Comparison of ENCODE assay signal across 9 cellular contexts in genomic region chr10:3755440-3756359, GRCh38. TPM values are rescaled to one million over a fixed set of nuclear protein-coding genes. Genes with fewer than 3 reads are reported as not detected.
A peak's percentile ranks its signal among the peaks of the same experiment; 100 is the strongest.
DNase-seq lines count a peak whose midpoint lies in the region; ATAC-seq, FAIRE-seq and TF ChIP-seq lines count a peak whose summit lies in the region.
"Had no signal": no experiment of that assay in that cellular context is flagged by ENCODE, and none has a peak within 500 bp of the region (broad histone marks: within the 10 kb centered on the region; RNA-seq: fewer than 3 reads in every experiment).

No MANE protein-coding gene starts in this region.

- no peaks in the 10 kb centered on the region for H3K79me2 ChIP-seq in GM23338 (replicated peaks; ENCODE audit: insufficient read depth)

- H3K4me3 Mint-ChIP-seq in Calu3 (ENCODE audit: low read depth, unreplicated experiment) (peak overlapping the region; percentile 22), GM23338 (no peak overlapping the region)

- TSS peak; percentile 83 for BruUV-seq in Calu3 (replicated peaks; lab: Mats Ljungman, UMichigan)

- peaks cover 42% of the 10 kb centered on the region for H3K4me1 Mint-ChIP-seq in Calu3 (ENCODE audit: low read depth, unreplicated experiment)
- H3K4me1 Mint-ChIP-seq in GM23338: no peaks in the 10 kb centered on the region

- H3K27me3 ChIP-seq in esophagus squamous epithelium (no peaks in the 10 kb centered on the region), pancreas (no peaks in the 10 kb centered on the region), GM23338 (ENCODE audit: insufficient read depth) (no peaks in the 10 kb centered on the region)

- no peaks in the 10 kb centered on the region for H3K9me3 ChIP-seq in esophagus squamous epithelium
- H3K9me3 ChIP-seq in pancreas: no peaks in the 10 kb centered on the region

- TF ChIP-seq POLR2A in esophagus squamous epithelium (IDR thresholded peaks at IDR 0.05): no peak

- CTCF ChIA-PET in Calu3 (lab: Charles Lee): interaction anchor here (0.6 to 1.6 kb wide), 8 partner anchors 9 to 558 kb away, joined by 3 to 9 read pairs (median 4); no protein-coding TSS in a partner anchor

- 0 out of 2 replicates have a peak, but pooled peaks cover 9% of the 10 kb centered on the region for H3K9me2 ChIP-seq in GM23338 (ENCODE audit: insufficient read depth)

- H3K4me3 ChIP-seq in esophagus squamous epithelium (no peak overlapping the region), pancreas (no peak overlapping the region), GM23338 (no peak overlapping the region)

- H2AFZ ChIP-seq in GM23338: no peak overlapping the region

- H3K9me3 Mint-ChIP-seq in Calu3 (ENCODE audit: low read depth, unreplicated experiment) (no peaks in the 10 kb centered on the region), GM23338 (no peaks in the 10 kb centered on the region)

- intact Hi-C loops in Calu3 (cut with micrococcal nuclease; ENCODE audit: unreplicated experiment) (loop anchor here (5.0 to 10.0 kb wide), 3 partner anchors 71 to 288 kb away; no protein-coding TSS in a partner anchor), esophagus squamous epithelium (cut with DNase I) (no loop called here), pancreas (cut with DNase I) (no loop called here)

- no peaks in the 10 kb centered on the region for H3F3A ChIP-seq in GM23338 (replicated peaks; ENCODE audit: low read depth)

- no peaks in the 10 kb centered on the region for H4K20me1 ChIP-seq in GM23338 (replicated peaks; ENCODE audit: insufficient read depth)

- TF ChIP-seq CTCF in Calu3 (IDR thresholded peaks at IDR 0.05; ENCODE audit: unreplicated experiment) (no peak), esophagus squamous epithelium (IDR thresholded peaks at IDR 0.05) (no peak), pancreas (IDR thresholded peaks at IDR 0.05) (no peak), GM23338 (conservative IDR thresholded peaks at IDR 0.05; ENCODE audit: low read depth in 2 of 2) (no peak)

- peak overlapping the region; percentile 86 for H3K27ac Mint-ChIP-seq in Calu3 (ENCODE audit: unreplicated experiment)
- no peak overlapping the region for H3K27ac Mint-ChIP-seq in GM23338

- H3K36me3 ChIP-seq in esophagus squamous epithelium: no peaks in the 10 kb centered on the region
- H3K36me3 ChIP-seq in pancreas: no peaks in the 10 kb centered on the region
- H3K36me3 ChIP-seq in GM23338 (ENCODE audit: insufficient read depth): no peaks in the 10 kb centered on the region

- 88 to 91% methylated on average over 13 to 14 of the region's 14 CpGs for WGBS in esophagus squamous epithelium, 2 donors
- WGBS in pancreas, 2 donors: 68 to 75% methylated on average over 14 of the region's 14 CpGs

- H3K4me2 ChIP-seq in GM23338: no peak overlapping the region

- no peak for FAIRE-seq in pancreas (lab: Jason Lieb, UNC)

- peaks cover 20 to 55% (median 21%) of the 10 kb centered on the region in 3 donors for H3K4me1 ChIP-seq in esophagus squamous epithelium
- peaks cover 0 to 3% (median 0%) of the 10 kb centered on the region in 3 donors for H3K4me1 ChIP-seq in pancreas
- 0 out of 2 replicates have a peak, but pooled peaks cover under 1% of the 10 kb centered on the region for H3K4me1 ChIP-seq in GM23338 (ENCODE audit: insufficient read depth)

- DNase-seq in Calu3: no peak
- DNase-seq in RKO (ENCODE audit: low spot score): peak; percentile 33
- DNase-seq in esophagus squamous epithelium (lab: John Stamatoyannopoulos, UW): no peak
- no peak for DNase-seq in pancreas
- DNase-seq in NCI-H2081 (lab: John Stamatoyannopoulos, UW): no peak
- no peak for DNase-seq in GM23338 (ENCODE audit: low spot score)
- DNase-seq: SHP77 treated with DMSO at 0.1 percent for 48 hours had no signal

- H3K27ac ChIP-seq in esophagus squamous epithelium: peak overlapping the region; percentile 3 to 79 (median 72)
- peak overlapping the region in 2 of 4 donors; percentile 13 to 18 for H3K27ac ChIP-seq in pancreas
- H3K27ac ChIP-seq in GM23338 (ENCODE audit: low read depth): no peak overlapping the region

- H3K27me3 Mint-ChIP-seq in Calu3 (ENCODE audit: unreplicated experiment) (no peaks in the 10 kb centered on the region), GM23338 (ENCODE audit: insufficient read depth, low read depth, poor library complexity) (peaks cover 2% of the 10 kb centered on the region)

- ATAC-seq in pancreas (peak in 3 of 4 donors; percentile 17 to 59 (median 35)), HG03135 (IDR thresholded peaks at IDR 0.05; ENCODE audit: unreplicated experiment) (no peak), HG03439 (IDR thresholded peaks at IDR 0.05; ENCODE audit: unreplicated experiment) (no peak), GM23338 (no peak)

- H3K36me3 Mint-ChIP-seq in Calu3 (ENCODE audit: insufficient read depth, unreplicated experiment) (peaks cover 15% of the 10 kb centered on the region), GM23338 (ENCODE audit: low read depth) (no peaks in the 10 kb centered on the region)

TF ChIP-seq in GM23338, 12 proteins besides CTCF, POLR2A, EP300 and RAD21:
- no peak for TF ChIP-seq ZNF114 (CRISPR knock-in tag; IDR thresholded peaks at IDR 0.05)
- no peak for TF ChIP-seq JUNB (IDR thresholded peaks at IDR 0.05; ENCODE audit: unreplicated experiment)
- no peak for TF ChIP-seq NANOG (IDR thresholded peaks at IDR 0.05; ENCODE audit: borderline replicate concordance)
TF ChIP-seq in GM23338: peak in this region for 0.

RNA-seq across cellular contexts. Expression of gene KLF6, which starts 29.3 kb away (rescaled TPM):
- total RNA-seq in Calu3 (2022): 140 and 161 TPM in 2 replicates
- 10 to 100 TPM; 39.6 to 91.2 (median 74.2) TPM for total RNA-seq in esophagus squamous epithelium
- 100 to 1,000 TPM in 1 of 6 donors, 10 to 100 TPM in 5; 41.2 to 157 (median 70.5) TPM for total RNA-seq in pancreas
- polyA plus RNA-seq in pancreas: 10 to 100 TPM; 29.0 to 41.0 TPM
- 18.0 and 19.6 TPM in 2 replicates for total RNA-seq in GM23338 (2014; rRNA removed; shearing (Covaris generic))
- polyA plus RNA-seq in GM23338 (2016; fragmentation: Nextera tagmentation; extraction: Ambion mirVana): 25.7 and 35.4 TPM in 2 replicates

Comparison
In these comparisons a context has a peak if more than half of its experiments do, and no peak if none do; other contexts are left out.
1. ATAC-seq: peak in pancreas (3 of 4); none in HG03135 (single experiment), HG03439 (single experiment) and GM23338 (single experiment).